8 cellular contexts compared by ENCODE assay signal in genomic region chr17:39688475-39688835, GRCh38. TPM values are rescaled to one million over a fixed set of nuclear protein-coding genes. Genes with fewer than 3 reads are reported as not detected.
DNase-seq lines count a peak whose midpoint lies in the region; ATAC-seq and TF ChIP-seq lines count a peak whose summit lies in the region.

No MANE protein-coding gene starts in this region.

- DNase-seq in GM12864 (ENCODE audit: low read depth) (no peak), SJSA1 (ENCODE audit: low read depth in 1 of 2, low spot score in 2 of 2) (no peak), fibroblast of pulmonary artery (ENCODE audit: low read depth) (no peak), gastrocnemius medialis (no peak), HuH-7.5 (ENCODE audit: low spot score) (no peak), NCI-H2107 (lab: John Stamatoyannopoulos, UW) (no peak)
- DNase-seq in activated CD8-positive, alpha-beta memory T cell treated with anti-CD3 and anti-CD28 coated beads, Interleukin-2, amount 50 U/mL, for 48 hours = no peak
- no peak for DNase-seq in effector CD4-positive, alpha-beta T cell

- in situ Hi-C loops in gastrocnemius medialis (cut with MboI; ENCODE audit: low sequenced_read_pairs in 4 of 4) = no loop called here

- no peak for TF ChIP-seq CTCF in GM12864 (IDR thresholded peaks at IDR 0.05; ENCODE audit: low read depth, low read length, missing control alignments)
- no peak for TF ChIP-seq CTCF in fibroblast of pulmonary artery (IDR thresholded peaks at IDR 0.05; ENCODE audit: low read length, missing control alignments)
- TF ChIP-seq CTCF in gastrocnemius medialis (IDR thresholded peaks at IDR 0.05 in 4 of 5, conservative IDR thresholded peaks at IDR 0.05 in 1 of 5) = no peak

- ATAC-seq in gastrocnemius medialis = no peak

- peaks cover 9% of the 10 kb centered on the region; the same call in 1 of the 2 replicates for H3K4me1 ChIP-seq in SJSA1 (replicated peaks)
- peaks cover 15 to 16% of the 10 kb centered on the region in 2 donors for H3K4me1 ChIP-seq in gastrocnemius medialis

- no peak for TF ChIP-seq POLR2A in gastrocnemius medialis (IDR thresholded peaks at IDR 0.05)

- intact Hi-C loops in gastrocnemius medialis (cut with DNase I; ENCODE audit: low total_unique reads) = no loop called here

- no peaks in the 10 kb centered on the region for H3K9me3 ChIP-seq in SJSA1 (replicated peaks)
- H3K9me3 ChIP-seq in gastrocnemius medialis = no peaks in the 10 kb centered on the region

- H3K27me3 ChIP-seq in SJSA1 (replicated peaks) = no peaks in the 10 kb centered on the region
- H3K27me3 ChIP-seq in gastrocnemius medialis = no peaks in the 10 kb centered on the region

- H3K36me3 ChIP-seq in SJSA1 (no peaks in the 10 kb centered on the region), gastrocnemius medialis (no peaks in the 10 kb centered on the region)

- H3K27ac ChIP-seq in SJSA1 (no peak overlapping the region), gastrocnemius medialis (peak overlapping the region; percentile 89 to 92 (median 90))

- H3K4me3 ChIP-seq in GM12864 (ENCODE audit: low read depth, low read length) (peak overlapping the region; percentile 65), SJSA1 (peak overlapping the region; percentile 46), fibroblast of pulmonary artery (replicated peaks; ENCODE audit: low read depth, low read length) (peak overlapping the region; percentile 80), gastrocnemius medialis (peak overlapping the region; percentile 76 to 80 (median 79))

RNA-seq across cellular contexts. Expression of gene PGAP3, which starts 0.6 kb away (rescaled TPM):
- total RNA-seq in SJSA1 (2014; rRNA removed; shearing (Covaris generic)) = 8.4 and 10.1 TPM in 2 replicates
- 1 to 10 TPM; 4.3 to 9.5 (median 6.1) TPM for total RNA-seq in gastrocnemius medialis

RNA-seq across cellular contexts. Expression of gene ERBB2, which starts 11.4 kb away (rescaled TPM):
- total RNA-seq in SJSA1 (2014; rRNA removed; shearing (Covaris generic)) = 16.7 and 26.8 TPM in 2 replicates
- total RNA-seq in gastrocnemius medialis = 10 to 100 TPM in 3 of 4 donors, 1 to 10 TPM in 1; 6.0 to 26.4 (median 15.3) TPM

RNA-seq across cellular contexts. Expression of gene PNMT, which starts 20.2 kb away (rescaled TPM):
- total RNA-seq in SJSA1 (2014; rRNA removed; shearing (Covaris generic)) = not detected in 2 replicates
- 10 to 100 TPM in 1 of 4 donors, 1 to 10 TPM in 3; 2.0 to 11.8 (median 7.1) TPM for total RNA-seq in gastrocnemius medialis

RNA-seq across cellular contexts. Expression of gene TCAP, which starts 23.3 kb away (rescaled TPM):
- total RNA-seq in SJSA1 (2014; rRNA removed; shearing (Covaris generic)) = 0.11 TPM in 1 of 2 replicates, not detected in the other
- 1,000 to 10,000 TPM; 1,768 to 3,088 (median 2,493) TPM for total RNA-seq in gastrocnemius medialis

RNA-seq across cellular contexts. Expression of gene MIEN1, which starts 41.9 kb away (rescaled TPM):
- 53.3 and 99.4 TPM in 2 replicates for total RNA-seq in SJSA1 (2014; rRNA removed; shearing (Covaris generic))
- total RNA-seq in gastrocnemius medialis = 10 to 100 TPM; 42.8 to 81.9 (median 67.7) TPM
